16 cellular contexts compared by ENCODE assay signal in genomic region chr5:66467564-66467963, GRCh38.
DNase-seq lines count a peak whose midpoint lies in the region.
"Had no signal": no experiment of that assay in that cellular context is flagged by ENCODE, and none has a peak within 500 bp of the region (broad histone marks: within the 10 kb centered on the region; RNA-seq: fewer than 3 reads in every experiment).

No MANE protein-coding gene starts in this region.

- H2BK120ac ChIP-seq in mesendoderm (ENCODE audit: low read depth, low read length): no peak overlapping the region

- no peak overlapping the region for H3K23ac ChIP-seq in mesendoderm (ENCODE audit: low read length)

- no peaks in the 10 kb centered on the region for H3K79me1 ChIP-seq in mesendoderm (ENCODE audit: low read length)

- H2AK5ac ChIP-seq in mesendoderm (ENCODE audit: low read length): no peak overlapping the region

- no peak overlapping the region for H3K9ac ChIP-seq in mesendoderm (ENCODE audit: low read length)
- H3K9ac ChIP-seq: BLaER1 had no signal

- no peak overlapping the region for H4K8ac ChIP-seq in mesendoderm (ENCODE audit: low read depth, low read length)

- H3K56ac ChIP-seq in mesendoderm (ENCODE audit: low read length): no peak overlapping the region

- no peaks in the 10 kb centered on the region for H3K27me3 ChIP-seq in mesendoderm (ENCODE audit: insufficient read depth, low read length, poor library complexity)
- H3K27me3 ChIP-seq: BLaER1 had no signal

- no CpG with 5 or more reads among the region's 4 CpGs for WGBS in mesendoderm (ENCODE audit: extremely low coverage, insufficient coverage, low lambda C conversion rate)

- no peak overlapping the region for H2BK5ac ChIP-seq in mesendoderm (ENCODE audit: low read length)

- H4K5ac ChIP-seq in mesendoderm (ENCODE audit: low read length): no peak overlapping the region

- DNase-seq in DMS53 (lab: John Stamatoyannopoulos, UW) (peak; percentile 16), DMS53 treated with DMSO at 0.1 percent for 48 hours (lab: John Stamatoyannopoulos, UW; ENCODE audit: unreplicated experiment) (no peak), OCI-M1 (lab: John Stamatoyannopoulos, UW) (peak; percentile 13), mesendoderm (peak; percentile 42), hypothalamus (lab: John Stamatoyannopoulos, UW) (no peak), T-helper 2 cell (no peak)
- DNase-seq: Caco-2; CD4-positive, CD25-positive, alpha-beta regulatory T cell; CD8-positive, alpha-beta T cell; DMS153; DMS79 treated with DMSO at 0.1 percent for 48 hours; H7; HCEC 1CT had no signal

- no peaks in the 10 kb centered on the region for H3K36me3 ChIP-seq in mesendoderm (ENCODE audit: control insufficient read depth, insufficient read depth, low read length)
- H3K36me3 ChIP-seq: BLaER1 had no signal

- no peak overlapping the region for H3K18ac ChIP-seq in mesendoderm (ENCODE audit: low read length)

- H3K4me1 ChIP-seq in mesendoderm (ENCODE audit: control insufficient read depth, low read depth, low read length): no peaks in the 10 kb centered on the region
- H3K4me1 ChIP-seq: BLaER1, Caco-2 had no signal

- H3K4me2 ChIP-seq in mesendoderm (ENCODE audit: low read length): no peak overlapping the region
- H3K4me2 ChIP-seq: BLaER1 had no signal

- no peaks in the 10 kb centered on the region for H3K79me2 ChIP-seq in mesendoderm (ENCODE audit: control insufficient read depth, insufficient read depth, low read length)

- H3K27ac ChIP-seq in mesendoderm (ENCODE audit: low read depth, low read length): no peak overlapping the region
- H3K27ac ChIP-seq: 22Rv1, BLaER1, C4-2B had no signal

- H2BK15ac ChIP-seq in mesendoderm (replicated peaks; ENCODE audit: low read depth): no peak overlapping the region

- no peak overlapping the region for H3K4ac ChIP-seq in mesendoderm (ENCODE audit: low read depth, low read length)

- H3K4me3 ChIP-seq in mesendoderm (ENCODE audit: low read length): no peak overlapping the region
- H3K4me3 ChIP-seq: BLaER1 had no signal

Comparison
In these comparisons a context has a peak if more than half of its experiments do, and no peak if none do; other contexts are left out.
1. DNase-seq: peak in DMS53 (single experiment), OCI-M1 (single experiment) and mesendoderm (single experiment); none in DMS53 treated with DMSO at 0.1 percent for 48 hours (single experiment), hypothalamus (0 of 51) and T-helper 2 cell (0 of 5).